1 cellular context compared by ENCODE assay signal in the genomic region with DNA sequence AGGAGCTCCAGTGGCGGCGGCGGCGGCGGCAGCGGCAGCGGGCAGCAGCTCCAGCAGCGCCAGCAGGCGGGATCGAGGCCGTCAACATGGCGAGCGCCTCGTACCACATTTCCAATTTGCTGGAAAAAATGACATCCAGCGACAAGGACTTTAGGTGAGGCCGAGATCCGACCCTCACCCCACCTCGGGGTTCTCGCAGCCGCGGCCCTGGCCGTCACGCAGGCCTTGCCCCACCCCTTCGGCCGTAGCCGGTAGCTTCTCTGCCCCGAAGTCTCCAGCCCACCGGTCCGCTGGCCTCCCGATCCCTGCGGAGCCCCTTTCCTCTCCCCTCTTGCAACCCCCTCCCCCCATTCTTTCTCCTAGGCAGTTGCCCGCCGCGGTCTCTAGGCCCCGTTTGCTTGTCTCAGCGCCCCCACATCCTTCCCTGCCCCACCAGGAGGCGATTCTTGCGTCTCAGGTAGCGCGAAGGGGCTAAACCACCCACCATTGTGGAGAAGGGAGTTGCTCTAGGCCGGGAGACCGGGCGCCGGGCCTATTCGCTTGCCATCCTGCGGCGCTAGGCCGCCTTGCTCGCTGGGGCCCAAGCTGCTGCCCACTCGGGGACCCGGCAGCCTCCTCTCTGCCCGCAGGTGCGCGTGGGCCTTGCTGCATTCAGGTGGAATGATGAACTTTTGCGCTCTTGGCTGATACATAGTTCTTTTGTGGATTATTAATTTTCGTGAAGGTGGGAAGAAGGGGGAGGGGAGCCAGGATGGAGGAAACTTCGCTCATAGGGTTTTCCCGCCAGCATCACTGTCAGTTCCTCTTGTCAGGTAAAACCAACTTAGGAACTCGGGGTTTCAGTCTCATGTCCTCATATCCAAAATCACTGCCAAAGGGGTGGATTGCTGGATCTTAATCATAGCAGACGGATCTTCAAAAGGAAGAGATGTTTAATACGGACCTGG.
A peak's percentile ranks its signal among the peaks of the same experiment; 100 is the strongest.
TF ChIP-seq lines count a peak whose summit lies in the region.

No MANE protein-coding gene starts in this region.

TF ChIP-seq in H1, 55 proteins besides CTCF, POLR2A, EP300 and RAD21 (continued from another document):
- TF ChIP-seq TCF12 (IDR thresholded peaks at IDR 0.05; ENCODE audit: low read depth, low read length) (no peak), ASH2L (IDR thresholded peaks at IDR 0.05; ENCODE audit: low read length) (peak; percentile 93), KDM1A (IDR thresholded peaks at IDR 0.05; ENCODE audit: borderline replicate concordance, low read length) (0 out of 2 replicates have a peak, but pooled peaks have one; percentile 17), TAF7 (optimal IDR thresholded peaks at IDR 0.05; ENCODE audit: borderline replicate concordance, low read depth, low read length) (peak; percentile 35), RFX5 (IDR thresholded peaks at IDR 0.05; ENCODE audit: borderline replicate concordance, low read depth, low read length) (no peak), NRF1 (IDR thresholded peaks at IDR 0.05; ENCODE audit: low read depth, low read length) (no peak), RXRA (IDR thresholded peaks at IDR 0.05; ENCODE audit: insufficient read depth, low read depth, low read length) (no peak), GTF2F1 (IDR thresholded peaks at IDR 0.05; ENCODE audit: borderline replicate concordance, low read depth, low read length) (no peak), POLR2AphosphoS5 (IDR thresholded peaks at IDR 0.05; ENCODE audit: low read depth, low read length) (no peak; the same call in 1 of the 2 replicates), CREB1 (IDR thresholded peaks at IDR 0.05) (no peak), TBP (IDR thresholded peaks at IDR 0.05; ENCODE audit: low read depth, low read length) (peak; percentile 12; the same call in 1 of the 2 replicates), CBX8 (IDR thresholded peaks at IDR 0.05; ENCODE audit: borderline replicate concordance, low read depth, low read length) (no peak), PHF8 (conservative IDR thresholded peaks at IDR 0.05; ENCODE audit: low read depth, low read length) (0 out of 2 replicates have a peak, but pooled peaks have one; percentile 75), TAF1 (IDR thresholded peaks at IDR 0.05; ENCODE audit: low read depth, low read length) (peak; percentile 44; the same call in 1 of the 2 replicates), JUN (IDR thresholded peaks at IDR 0.05; ENCODE audit: low read depth, low read length) (no peak), ZNF274 (IDR thresholded peaks at IDR 0.05; ENCODE audit: borderline replicate concordance, extremely low read depth, low read length) (no peak), BACH1 (IDR thresholded peaks at IDR 0.05; ENCODE audit: low read length) (peak; percentile 36; the same call in 1 of the 2 replicates), SP4 (IDR thresholded peaks at IDR 0.05; ENCODE audit: low read length) (no peak), TEAD4 (IDR thresholded peaks at IDR 0.05; ENCODE audit: low read depth, low read length) (no peak), KDM5A (IDR thresholded peaks at IDR 0.05; ENCODE audit: low read length) (no peak), CHD2 (IDR thresholded peaks at IDR 0.05; ENCODE audit: low read length) (no peak), YY1 (IDR thresholded peaks at IDR 0.05; ENCODE audit: low read depth, low read length) (peak; percentile 30; the same call in 1 of the 2 replicates), BCL11A (IDR thresholded peaks at IDR 0.05; ENCODE audit: low read depth in 2 of 2, low read length in 2 of 2) (no peak), GABPA (IDR thresholded peaks at IDR 0.05; ENCODE audit: borderline replicate concordance, insufficient read depth, low read length) (no peak), HDAC2 (IDR thresholded peaks at IDR 0.05; ENCODE audit: borderline replicate concordance in 1 of 2, low read depth in 2 of 2, low read length in 2 of 2) (0 out of 4 replicates have a peak, but pooled peaks of 1 of the 2 experiments have one; percentile 27)
- TF ChIP-seq, protein P1, sequence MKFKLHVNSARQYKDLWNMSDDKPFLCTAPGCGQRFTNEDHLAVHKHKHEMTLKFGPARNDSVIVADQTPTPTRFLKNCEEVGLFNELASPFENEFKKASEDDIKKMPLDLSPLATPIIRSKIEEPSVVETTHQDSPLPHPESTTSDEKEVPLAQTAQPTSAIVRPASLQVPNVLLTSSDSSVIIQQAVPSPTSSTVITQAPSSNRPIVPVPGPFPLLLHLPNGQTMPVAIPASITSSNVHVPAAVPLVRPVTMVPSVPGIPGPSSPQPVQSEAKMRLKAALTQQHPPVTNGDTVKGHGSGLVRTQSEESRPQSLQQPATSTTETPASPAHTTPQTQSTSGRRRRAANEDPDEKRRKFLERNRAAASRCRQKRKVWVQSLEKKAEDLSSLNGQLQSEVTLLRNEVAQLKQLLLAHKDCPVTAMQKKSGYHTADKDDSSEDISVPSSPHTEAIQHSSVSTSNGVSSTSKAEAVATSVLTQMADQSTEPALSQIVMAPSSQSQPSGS (IDR thresholded peaks at IDR 0.05; ENCODE audit: low read length): no peak
- TF ChIP-seq, protein P2, sequence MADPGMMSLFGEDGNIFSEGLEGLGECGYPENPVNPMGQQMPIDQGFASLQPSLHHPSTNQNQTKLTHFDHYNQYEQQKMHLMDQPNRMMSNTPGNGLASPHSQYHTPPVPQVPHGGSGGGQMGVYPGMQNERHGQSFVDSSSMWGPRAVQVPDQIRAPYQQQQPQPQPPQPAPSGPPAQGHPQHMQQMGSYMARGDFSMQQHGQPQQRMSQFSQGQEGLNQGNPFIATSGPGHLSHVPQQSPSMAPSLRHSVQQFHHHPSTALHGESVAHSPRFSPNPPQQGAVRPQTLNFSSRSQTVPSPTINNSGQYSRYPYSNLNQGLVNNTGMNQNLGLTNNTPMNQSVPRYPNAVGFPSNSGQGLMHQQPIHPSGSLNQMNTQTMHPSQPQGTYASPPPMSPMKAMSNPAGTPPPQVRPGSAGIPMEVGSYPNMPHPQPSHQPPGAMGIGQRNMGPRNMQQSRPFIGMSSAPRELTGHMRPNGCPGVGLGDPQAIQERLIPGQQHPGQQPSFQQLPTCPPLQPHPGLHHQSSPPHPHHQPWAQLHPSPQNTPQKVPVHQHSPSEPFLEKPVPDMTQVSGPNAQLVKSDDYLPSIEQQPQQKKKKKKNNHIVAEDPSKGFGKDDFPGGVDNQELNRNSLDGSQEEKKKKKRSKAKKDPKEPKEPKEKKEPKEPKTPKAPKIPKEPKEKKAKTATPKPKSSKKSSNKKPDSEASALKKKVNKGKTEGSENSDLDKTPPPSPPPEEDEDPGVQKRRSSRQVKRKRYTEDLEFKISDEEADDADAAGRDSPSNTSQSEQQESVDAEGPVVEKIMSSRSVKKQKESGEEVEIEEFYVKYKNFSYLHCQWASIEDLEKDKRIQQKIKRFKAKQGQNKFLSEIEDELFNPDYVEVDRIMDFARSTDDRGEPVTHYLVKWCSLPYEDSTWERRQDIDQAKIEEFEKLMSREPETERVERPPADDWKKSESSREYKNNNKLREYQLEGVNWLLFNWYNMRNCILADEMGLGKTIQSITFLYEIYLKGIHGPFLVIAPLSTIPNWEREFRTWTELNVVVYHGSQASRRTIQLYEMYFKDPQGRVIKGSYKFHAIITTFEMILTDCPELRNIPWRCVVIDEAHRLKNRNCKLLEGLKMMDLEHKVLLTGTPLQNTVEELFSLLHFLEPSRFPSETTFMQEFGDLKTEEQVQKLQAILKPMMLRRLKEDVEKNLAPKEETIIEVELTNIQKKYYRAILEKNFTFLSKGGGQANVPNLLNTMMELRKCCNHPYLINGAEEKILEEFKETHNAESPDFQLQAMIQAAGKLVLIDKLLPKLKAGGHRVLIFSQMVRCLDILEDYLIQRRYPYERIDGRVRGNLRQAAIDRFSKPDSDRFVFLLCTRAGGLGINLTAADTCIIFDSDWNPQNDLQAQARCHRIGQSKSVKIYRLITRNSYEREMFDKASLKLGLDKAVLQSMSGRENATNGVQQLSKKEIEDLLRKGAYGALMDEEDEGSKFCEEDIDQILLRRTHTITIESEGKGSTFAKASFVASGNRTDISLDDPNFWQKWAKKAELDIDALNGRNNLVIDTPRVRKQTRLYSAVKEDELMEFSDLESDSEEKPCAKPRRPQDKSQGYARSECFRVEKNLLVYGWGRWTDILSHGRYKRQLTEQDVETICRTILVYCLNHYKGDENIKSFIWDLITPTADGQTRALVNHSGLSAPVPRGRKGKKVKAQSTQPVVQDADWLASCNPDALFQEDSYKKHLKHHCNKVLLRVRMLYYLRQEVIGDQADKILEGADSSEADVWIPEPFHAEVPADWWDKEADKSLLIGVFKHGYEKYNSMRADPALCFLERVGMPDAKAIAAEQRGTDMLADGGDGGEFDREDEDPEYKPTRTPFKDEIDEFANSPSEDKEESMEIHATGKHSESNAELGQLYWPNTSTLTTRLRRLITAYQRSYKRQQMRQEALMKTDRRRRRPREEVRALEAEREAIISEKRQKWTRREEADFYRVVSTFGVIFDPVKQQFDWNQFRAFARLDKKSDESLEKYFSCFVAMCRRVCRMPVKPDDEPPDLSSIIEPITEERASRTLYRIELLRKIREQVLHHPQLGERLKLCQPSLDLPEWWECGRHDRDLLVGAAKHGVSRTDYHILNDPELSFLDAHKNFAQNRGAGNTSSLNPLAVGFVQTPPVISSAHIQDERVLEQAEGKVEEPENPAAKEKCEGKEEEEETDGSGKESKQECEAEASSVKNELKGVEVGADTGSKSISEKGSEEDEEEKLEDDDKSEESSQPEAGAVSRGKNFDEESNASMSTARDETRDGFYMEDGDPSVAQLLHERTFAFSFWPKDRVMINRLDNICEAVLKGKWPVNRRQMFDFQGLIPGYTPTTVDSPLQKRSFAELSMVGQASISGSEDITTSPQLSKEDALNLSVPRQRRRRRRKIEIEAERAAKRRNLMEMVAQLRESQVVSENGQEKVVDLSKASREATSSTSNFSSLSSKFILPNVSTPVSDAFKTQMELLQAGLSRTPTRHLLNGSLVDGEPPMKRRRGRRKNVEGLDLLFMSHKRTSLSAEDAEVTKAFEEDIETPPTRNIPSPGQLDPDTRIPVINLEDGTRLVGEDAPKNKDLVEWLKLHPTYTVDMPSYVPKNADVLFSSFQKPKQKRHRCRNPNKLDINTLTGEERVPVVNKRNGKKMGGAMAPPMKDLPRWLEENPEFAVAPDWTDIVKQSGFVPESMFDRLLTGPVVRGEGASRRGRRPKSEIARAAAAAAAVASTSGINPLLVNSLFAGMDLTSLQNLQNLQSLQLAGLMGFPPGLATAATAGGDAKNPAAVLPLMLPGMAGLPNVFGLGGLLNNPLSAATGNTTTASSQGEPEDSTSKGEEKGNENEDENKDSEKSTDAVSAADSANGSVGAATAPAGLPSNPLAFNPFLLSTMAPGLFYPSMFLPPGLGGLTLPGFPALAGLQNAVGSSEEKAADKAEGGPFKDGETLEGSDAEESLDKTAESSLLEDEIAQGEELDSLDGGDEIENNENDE (IDR thresholded peaks at IDR 0.05; ENCODE audit: insufficient replicate concordance, low read length): no peak
